8 cellular contexts compared by ENCODE assay signal in the genomic region with DNA sequence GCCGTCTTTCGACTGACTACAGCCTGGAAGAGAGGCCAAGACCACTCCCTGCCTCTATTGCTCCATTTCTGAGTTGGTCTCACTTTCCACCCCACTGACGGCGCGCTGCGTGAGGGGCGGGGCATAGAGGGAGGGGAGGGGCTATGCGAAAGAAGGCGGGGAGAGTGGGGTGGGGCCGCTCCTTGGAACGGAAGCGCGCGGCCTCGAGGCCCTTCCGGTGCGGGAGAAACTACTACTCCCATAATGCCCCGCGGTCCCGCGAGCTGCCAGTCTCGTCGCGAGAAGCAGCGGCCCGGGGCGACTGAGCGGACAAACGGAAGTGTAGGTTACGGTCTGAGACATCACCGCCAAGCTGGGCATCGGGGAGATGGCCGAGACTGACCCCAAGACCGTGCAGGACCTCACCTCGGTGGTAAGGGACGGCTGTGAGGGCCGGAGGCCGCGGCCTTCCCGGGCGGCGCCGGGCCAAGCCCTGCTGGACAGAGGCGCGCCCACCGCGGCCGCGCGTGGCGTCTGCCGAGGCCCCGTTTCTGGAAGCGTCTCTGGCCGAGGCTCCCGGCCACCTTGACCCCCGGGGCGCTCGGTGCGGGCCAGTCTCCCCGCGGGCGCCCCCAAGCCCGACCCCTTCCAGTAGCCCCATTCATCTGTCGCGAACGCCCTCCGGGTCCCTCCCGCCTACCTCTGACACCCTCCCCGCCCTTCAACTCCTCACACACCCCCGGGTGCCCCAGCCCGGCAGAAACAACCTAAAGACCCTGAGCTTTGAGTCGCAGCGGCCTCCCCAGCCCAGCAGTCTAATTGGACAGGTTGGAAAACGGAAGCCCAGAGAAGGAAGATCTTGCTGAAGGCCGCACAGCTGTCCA.
DNase-seq lines count a peak whose midpoint lies in the region; ATAC-seq lines count a peak whose summit lies in the region.

Gene HSBP1 (plus strand): TSS at position 269 of the 863 bp plus-strand sequence. CDS start 99 bp downstream, at position 368.

- H3K27me3 ChIP-seq in effector memory CD4-positive, alpha-beta T cell (replicated peaks; ENCODE audit: control insufficient read depth, insufficient read depth, low read length, poor library complexity, severe bottlenecking): no peaks in the 10 kb centered on the region

- H3K27ac ChIP-seq in effector memory CD4-positive, alpha-beta T cell (ENCODE audit: insufficient read depth, low read length, poor library complexity, severe bottlenecking): peak within 1 kb of the TSS; percentile 80

- no peaks in the 10 kb centered on the region for H3K9me3 ChIP-seq in effector memory CD4-positive, alpha-beta T cell (ENCODE audit: control insufficient read depth, low read length)

- peak; percentile 96 for ATAC-seq in GM19467 (IDR thresholded peaks at IDR 0.05; ENCODE audit: unreplicated experiment)

- DNase-seq in COLO668 (lab: John Stamatoyannopoulos, UW; ENCODE audit: unreplicated experiment) (peak; percentile 95), HPDE6-E6E7 (ENCODE audit: extremely low spot score) (peak; percentile 96), NOMO-1 (lab: John Stamatoyannopoulos, UW; ENCODE audit: unreplicated experiment in 2 of 2) (peak; percentile 81 to 83), medulla oblongata (ENCODE audit: extremely low spot score) (peak; percentile 92)
- DNase-seq in activated CD8-positive, alpha-beta memory T cell treated with anti-CD3 and anti-CD28 coated beads for 24 hours: peak; percentile 96
- DNase-seq in effector memory CD4-positive, alpha-beta T cell: peak; percentile 80 to 89 (median 82)
- peak; percentile 89 to 90 (median 89) for DNase-seq in stimulated activated CD4-positive, alpha-beta T cell treated with anti-CD3 and anti-CD28 coated beads, TNF-alpha, amount 100 ng/mL, for 48 hours (ENCODE audit: low read depth in 3 of 3)

- peaks cover 11% of the 10 kb centered on the region for H3K36me3 ChIP-seq in effector memory CD4-positive, alpha-beta T cell (ENCODE audit: control insufficient read depth, insufficient read depth, low read length)

- peaks cover 7% of the 10 kb centered on the region for H3K4me1 ChIP-seq in effector memory CD4-positive, alpha-beta T cell (ENCODE audit: control insufficient read depth, insufficient read depth, low read length, poor library complexity, severe bottlenecking)

- peak within 1 kb of the TSS; percentile 92 for H3K4me3 ChIP-seq in effector memory CD4-positive, alpha-beta T cell (ENCODE audit: insufficient read depth, low read depth, low read length, poor library complexity, severe bottlenecking)

Comparison
In these comparisons a context has a peak if more than half of its experiments do, and no peak if none do; other contexts are left out.
1. Peak in every context shown above with its lines: DNase-seq, ATAC-seq, H3K4me3 ChIP-seq and H3K27ac ChIP-seq.